ENCODE assay signal across 9 cellular contexts in the genomic region with DNA sequence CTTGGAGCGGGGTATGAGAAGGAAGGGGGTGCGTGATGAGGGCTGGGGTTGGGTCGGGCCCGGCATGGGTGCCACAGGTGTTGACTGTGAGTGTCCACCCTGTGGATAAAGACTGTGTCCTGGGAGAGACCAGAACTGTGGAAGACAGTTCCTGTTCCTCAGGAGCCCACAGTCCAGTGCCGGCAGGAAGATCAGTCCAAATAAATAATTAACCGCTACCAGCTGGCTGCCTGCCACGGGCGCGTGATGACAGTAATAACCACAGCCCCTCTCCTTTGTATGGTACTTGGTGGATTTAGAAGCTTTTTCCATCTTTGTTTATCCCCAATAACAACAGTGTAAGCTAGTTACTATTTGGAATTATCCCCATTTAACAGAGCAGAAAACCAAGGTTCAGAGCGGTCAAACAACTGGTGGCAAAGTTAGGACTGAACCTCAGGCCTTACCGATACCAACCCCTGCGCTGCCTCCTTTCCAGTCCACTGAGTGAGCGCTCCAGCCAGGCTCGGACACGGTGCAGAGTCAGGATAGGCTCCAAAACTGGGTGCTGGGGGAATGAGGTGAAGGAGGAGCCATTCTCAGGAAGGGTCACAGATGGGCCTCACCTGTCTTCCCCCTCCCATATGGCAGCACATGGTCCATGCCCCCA. TPM values are rescaled to one million over a fixed set of nuclear protein-coding genes. Genes with fewer than 3 reads are reported as not detected.
DNase-seq lines count a peak whose midpoint lies in the region; ATAC-seq and TF ChIP-seq lines count a peak whose summit lies in the region.
"Had no signal": no experiment of that assay in that cellular context is flagged by ENCODE, and none has a peak within 500 bp of the region (broad histone marks: within the 10 kb centered on the region; RNA-seq: fewer than 3 reads in every experiment).

No MANE protein-coding gene starts in this region.

- no peaks in the 10 kb centered on the region for H3K36me3 ChIP-seq in neural cell (ENCODE audit: insufficient read depth, low read length)

- POLR2A ChIA-PET in AG04450 (lab: Yijun Ruan, JAX) = no interaction called here

- H4K20me1 ChIP-seq in neural cell (ENCODE audit: insufficient read depth) = peaks cover 48% of the 10 kb centered on the region

- H3K9me3 ChIP-seq in AG04450 (ENCODE audit: control insufficient read depth, insufficient read depth, low read length) = no peaks in the 10 kb centered on the region; the same call in 1 of the 2 replicates
- no peaks in the 10 kb centered on the region for H3K9me3 ChIP-seq in neural cell (ENCODE audit: low read length)

- H3K9me2 ChIP-seq in neural cell (ENCODE audit: insufficient read depth, low read length) = no peaks in the 10 kb centered on the region

- no peak overlapping the region for H3K4me2 ChIP-seq in neural cell (ENCODE audit: low read length)

- H3K27ac ChIP-seq in AG04450 (ENCODE audit: low read depth, low read length) (no peak overlapping the region), neural cell (ENCODE audit: low read length) (no peak overlapping the region)

- CTCF ChIA-PET in AG04450 (lab: Charles Lee) = interaction anchor here (1.0 to 2.8 kb wide), 3 partner anchors 121 to 1027 kb away, joined by 3 to 16 read pairs (median 3); no protein-coding TSS in a partner anchor

- DNase-seq in AG04450 (ENCODE audit: low read depth, low spot score) (no peak), HT-29 (ENCODE audit: low spot score) (peak; percentile 77), epidermal melanocyte (ENCODE audit: insufficient read length, low spot score) (peak; percentile 56), medulla oblongata (ENCODE audit: extremely low spot score) (no peak), middle frontal gyrus (ENCODE audit: extremely low spot score, low spot score) (no peak), NOMO-1 (lab: John Stamatoyannopoulos, UW; ENCODE audit: unreplicated experiment in 2 of 2) (no peak)
- DNase-seq: activated effector memory CD4-positive, alpha-beta T cell treated with Interleukin-2 at 50 U/mL for 16 hours had no signal

- no peak overlapping the region for H3K9ac ChIP-seq in neural cell (ENCODE audit: low read length)

- no peak for TF ChIP-seq EP300 in neural cell (conservative IDR thresholded peaks at IDR 0.05; ENCODE audit: poor library complexity, severe bottlenecking)

- H3K27me3 ChIP-seq in AG04450 (ENCODE audit: control insufficient read depth, insufficient read depth, low read length) = no peaks in the 10 kb centered on the region
- H3K27me3 ChIP-seq in neural cell (ENCODE audit: insufficient read depth, low read depth, low read length) = no peaks in the 10 kb centered on the region

- no peaks in the 10 kb centered on the region for H3F3A ChIP-seq in neural cell (ENCODE audit: insufficient read depth, low read length, poor library complexity, severe bottlenecking)

- TF ChIP-seq RAD21 in neural cell (conservative IDR thresholded peaks at IDR 0.05) = no peak

- ATAC-seq in GM18870 (IDR thresholded peaks at IDR 0.05; ENCODE audit: unreplicated experiment) = no peak

- H2AFZ ChIP-seq in neural cell (ENCODE audit: low read depth, low read length) = no peak overlapping the region

- peak overlapping the region; percentile 25 for H3K4me3 ChIP-seq in AG04450 (ENCODE audit: low read depth, low read length)
- H3K4me3 ChIP-seq in neural cell (ENCODE audit: low read length) = peak overlapping the region; percentile 96

- TF ChIP-seq CTCF in AG04450 (IDR thresholded peaks at IDR 0.05; ENCODE audit: low read depth, low read length) = no peak
- TF ChIP-seq CTCF in neural cell (IDR thresholded peaks at IDR 0.05; ENCODE audit: poor library complexity, severe bottlenecking) = no peak

- H3K79me2 ChIP-seq in neural cell (replicated peaks; ENCODE audit: insufficient read depth, low read length) = peaks cover 90% of the 10 kb centered on the region

TF ChIP-seq in neural cell, 6 proteins besides CTCF, POLR2A, EP300 and RAD21:
- TF ChIP-seq SMC3 (conservative IDR thresholded peaks at IDR 0.05; ENCODE audit: poor library complexity) (no peak), POLR2AphosphoS5 (IDR thresholded peaks at IDR 0.05) (no peak), TAF1 (IDR thresholded peaks at IDR 0.05; ENCODE audit: low read depth) (no peak), EZH2 (IDR thresholded peaks at IDR 0.05; ENCODE audit: borderline replicate concordance, insufficient read depth, low read length, poor library complexity, severe bottlenecking) (no peak), MXI1 (conservative IDR thresholded peaks at IDR 0.05; ENCODE audit: poor library complexity, severe bottlenecking) (no peak)
- TF ChIP-seq, protein P1, sequence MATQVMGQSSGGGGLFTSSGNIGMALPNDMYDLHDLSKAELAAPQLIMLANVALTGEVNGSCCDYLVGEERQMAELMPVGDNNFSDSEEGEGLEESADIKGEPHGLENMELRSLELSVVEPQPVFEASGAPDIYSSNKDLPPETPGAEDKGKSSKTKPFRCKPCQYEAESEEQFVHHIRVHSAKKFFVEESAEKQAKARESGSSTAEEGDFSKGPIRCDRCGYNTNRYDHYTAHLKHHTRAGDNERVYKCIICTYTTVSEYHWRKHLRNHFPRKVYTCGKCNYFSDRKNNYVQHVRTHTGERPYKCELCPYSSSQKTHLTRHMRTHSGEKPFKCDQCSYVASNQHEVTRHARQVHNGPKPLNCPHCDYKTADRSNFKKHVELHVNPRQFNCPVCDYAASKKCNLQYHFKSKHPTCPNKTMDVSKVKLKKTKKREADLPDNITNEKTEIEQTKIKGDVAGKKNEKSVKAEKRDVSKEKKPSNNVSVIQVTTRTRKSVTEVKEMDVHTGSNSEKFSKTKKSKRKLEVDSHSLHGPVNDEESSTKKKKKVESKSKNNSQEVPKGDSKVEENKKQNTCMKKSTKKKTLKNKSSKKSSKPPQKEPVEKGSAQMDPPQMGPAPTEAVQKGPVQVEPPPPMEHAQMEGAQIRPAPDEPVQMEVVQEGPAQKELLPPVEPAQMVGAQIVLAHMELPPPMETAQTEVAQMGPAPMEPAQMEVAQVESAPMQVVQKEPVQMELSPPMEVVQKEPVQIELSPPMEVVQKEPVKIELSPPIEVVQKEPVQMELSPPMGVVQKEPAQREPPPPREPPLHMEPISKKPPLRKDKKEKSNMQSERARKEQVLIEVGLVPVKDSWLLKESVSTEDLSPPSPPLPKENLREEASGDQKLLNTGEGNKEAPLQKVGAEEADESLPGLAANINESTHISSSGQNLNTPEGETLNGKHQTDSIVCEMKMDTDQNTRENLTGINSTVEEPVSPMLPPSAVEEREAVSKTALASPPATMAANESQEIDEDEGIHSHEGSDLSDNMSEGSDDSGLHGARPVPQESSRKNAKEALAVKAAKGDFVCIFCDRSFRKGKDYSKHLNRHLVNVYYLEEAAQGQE (IDR thresholded peaks at IDR 0.05; ENCODE audit: borderline replicate concordance) = no peak

RNA-seq across cellular contexts. Expression of a gene that starts 5.1 kb away (rescaled TPM):
- polyA plus RNA-seq in AG04450 (2011; rRNA removed) (7.6 and 12.8 TPM in 2 replicates), neural cell (26.8 and 63.9 TPM in 2 replicates)
- polyA minus RNA-seq in AG04450 (2011; rRNA and poly(A)+ RNA removed) = 16.5 and 21.3 TPM in 2 replicates
- 21.0 and 27.5 TPM in 2 replicates for total RNA-seq in HT-29 (2014; rRNA removed; shearing (Covaris generic))
- 62.6 and 99.6 TPM in 2 replicates for polyA minus RNA-seq in neural cell

Comparison
In these comparisons a context has a peak if more than half of its experiments do, and no peak if none do; other contexts are left out.
1. DNase-seq: peak in HT-29 (single experiment) and epidermal melanocyte (single experiment); none in AG04450 (single experiment), medulla oblongata (single experiment), middle frontal gyrus (single experiment) and NOMO-1 (0 of 2).